In genomic region chr17:42288078-42288984, GRCh38 we compare ENCODE assay signal across 1 cellular context.
A peak's percentile ranks its signal among the peaks of the same experiment; 100 is the strongest.
TF ChIP-seq lines count a peak whose summit lies in the region.

TSS of gene STAT5A (plus strand) at chr17:42288498. CDS start at chr17:42289412, 914 bp downstream.

TF ChIP-seq in HepG2, 621 proteins besides CTCF, POLR2A, EP300 and RAD21 (continued from another document and continues in another):
- TF ChIP-seq, protein P1, sequence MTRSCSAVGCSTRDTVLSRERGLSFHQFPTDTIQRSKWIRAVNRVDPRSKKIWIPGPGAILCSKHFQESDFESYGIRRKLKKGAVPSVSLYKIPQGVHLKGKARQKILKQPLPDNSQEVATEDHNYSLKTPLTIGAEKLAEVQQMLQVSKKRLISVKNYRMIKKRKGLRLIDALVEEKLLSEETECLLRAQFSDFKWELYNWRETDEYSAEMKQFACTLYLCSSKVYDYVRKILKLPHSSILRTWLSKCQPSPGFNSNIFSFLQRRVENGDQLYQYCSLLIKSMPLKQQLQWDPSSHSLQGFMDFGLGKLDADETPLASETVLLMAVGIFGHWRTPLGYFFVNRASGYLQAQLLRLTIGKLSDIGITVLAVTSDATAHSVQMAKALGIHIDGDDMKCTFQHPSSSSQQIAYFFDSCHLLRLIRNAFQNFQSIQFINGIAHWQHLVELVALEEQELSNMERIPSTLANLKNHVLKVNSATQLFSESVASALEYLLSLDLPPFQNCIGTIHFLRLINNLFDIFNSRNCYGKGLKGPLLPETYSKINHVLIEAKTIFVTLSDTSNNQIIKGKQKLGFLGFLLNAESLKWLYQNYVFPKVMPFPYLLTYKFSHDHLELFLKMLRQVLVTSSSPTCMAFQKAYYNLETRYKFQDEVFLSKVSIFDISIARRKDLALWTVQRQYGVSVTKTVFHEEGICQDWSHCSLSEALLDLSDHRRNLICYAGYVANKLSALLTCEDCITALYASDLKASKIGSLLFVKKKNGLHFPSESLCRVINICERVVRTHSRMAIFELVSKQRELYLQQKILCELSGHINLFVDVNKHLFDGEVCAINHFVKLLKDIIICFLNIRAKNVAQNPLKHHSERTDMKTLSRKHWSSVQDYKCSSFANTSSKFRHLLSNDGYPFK (CRISPR knock-in tag; IDR thresholded peaks at IDR 0.05; ENCODE audit: borderline replicate concordance), result 0 out of 2 replicates have a peak, but pooled peaks have one; percentile 21
- peak; percentile 31; the same call in 1 of the 2 replicates for TF ChIP-seq BATF2 (CRISPR knock-in tag; IDR thresholded peaks at IDR 0.05)
- TF ChIP-seq, protein P2, sequence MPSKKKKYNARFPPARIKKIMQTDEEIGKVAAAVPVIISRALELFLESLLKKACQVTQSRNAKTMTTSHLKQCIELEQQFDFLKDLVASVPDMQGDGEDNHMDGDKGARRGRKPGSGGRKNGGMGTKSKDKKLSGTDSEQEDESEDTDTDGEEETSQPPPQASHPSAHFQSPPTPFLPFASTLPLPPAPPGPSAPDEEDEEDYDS (CRISPR knock-in tag; IDR thresholded peaks at IDR 0.05), result no peak
- TF ChIP-seq ZNF263 (CRISPR knock-in tag; IDR thresholded peaks at IDR 0.05), result peak; percentile 68; the same call in 1 of the 2 replicates
- no peak for TF ChIP-seq MZF1 (CRISPR knock-in tag; IDR thresholded peaks at IDR 0.05; ENCODE audit: borderline replicate concordance)
- TF ChIP-seq MBD4 (IDR thresholded peaks at IDR 0.05; ENCODE audit: borderline replicate concordance, low read length), result no peak
- 0 out of 2 replicates have a peak, but pooled peaks have one; percentile 56 for TF ChIP-seq ZNF234 (CRISPR knock-in tag; conservative IDR thresholded peaks at IDR 0.05)
- TF ChIP-seq RFXAP (CRISPR knock-in tag; IDR thresholded peaks at IDR 0.05; ENCODE audit: borderline replicate concordance), result 0 out of 2 replicates have a peak, but pooled peaks have one; percentile 19
- no peak for TF ChIP-seq XRCC5 (optimal IDR thresholded peaks at IDR 0.05; ENCODE audit: low read length)
- TF ChIP-seq, protein P3, sequence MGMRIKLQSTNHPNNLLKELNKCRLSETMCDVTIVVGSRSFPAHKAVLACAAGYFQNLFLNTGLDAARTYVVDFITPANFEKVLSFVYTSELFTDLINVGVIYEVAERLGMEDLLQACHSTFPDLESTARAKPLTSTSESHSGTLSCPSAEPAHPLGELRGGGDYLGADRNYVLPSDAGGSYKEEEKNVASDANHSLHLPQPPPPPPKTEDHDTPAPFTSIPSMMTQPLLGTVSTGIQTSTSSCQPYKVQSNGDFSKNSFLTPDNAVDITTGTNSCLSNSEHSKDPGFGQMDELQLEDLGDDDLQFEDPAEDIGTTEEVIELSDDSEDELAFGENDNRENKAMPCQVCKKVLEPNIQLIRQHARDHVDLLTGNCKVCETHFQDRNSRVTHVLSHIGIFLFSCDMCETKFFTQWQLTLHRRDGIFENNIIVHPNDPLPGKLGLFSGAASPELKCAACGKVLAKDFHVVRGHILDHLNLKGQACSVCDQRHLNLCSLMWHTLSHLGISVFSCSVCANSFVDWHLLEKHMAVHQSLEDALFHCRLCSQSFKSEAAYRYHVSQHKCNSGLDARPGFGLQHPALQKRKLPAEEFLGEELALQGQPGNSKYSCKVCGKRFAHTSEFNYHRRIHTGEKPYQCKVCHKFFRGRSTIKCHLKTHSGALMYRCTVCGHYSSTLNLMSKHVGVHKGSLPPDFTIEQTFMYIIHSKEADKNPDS (CRISPR knock-in tag; IDR thresholded peaks at IDR 0.05), result 0 out of 2 replicates have a peak, but pooled peaks have one; percentile 24
- no peak for TF ChIP-seq U2AF1 (optimal IDR thresholded peaks at IDR 0.05; ENCODE audit: low read depth, low read length)
- TF ChIP-seq SMAD1 (CRISPR knock-in tag; IDR thresholded peaks at IDR 0.05; ENCODE audit: borderline replicate concordance, low read depth), result no peak
- TF ChIP-seq, protein P4, sequence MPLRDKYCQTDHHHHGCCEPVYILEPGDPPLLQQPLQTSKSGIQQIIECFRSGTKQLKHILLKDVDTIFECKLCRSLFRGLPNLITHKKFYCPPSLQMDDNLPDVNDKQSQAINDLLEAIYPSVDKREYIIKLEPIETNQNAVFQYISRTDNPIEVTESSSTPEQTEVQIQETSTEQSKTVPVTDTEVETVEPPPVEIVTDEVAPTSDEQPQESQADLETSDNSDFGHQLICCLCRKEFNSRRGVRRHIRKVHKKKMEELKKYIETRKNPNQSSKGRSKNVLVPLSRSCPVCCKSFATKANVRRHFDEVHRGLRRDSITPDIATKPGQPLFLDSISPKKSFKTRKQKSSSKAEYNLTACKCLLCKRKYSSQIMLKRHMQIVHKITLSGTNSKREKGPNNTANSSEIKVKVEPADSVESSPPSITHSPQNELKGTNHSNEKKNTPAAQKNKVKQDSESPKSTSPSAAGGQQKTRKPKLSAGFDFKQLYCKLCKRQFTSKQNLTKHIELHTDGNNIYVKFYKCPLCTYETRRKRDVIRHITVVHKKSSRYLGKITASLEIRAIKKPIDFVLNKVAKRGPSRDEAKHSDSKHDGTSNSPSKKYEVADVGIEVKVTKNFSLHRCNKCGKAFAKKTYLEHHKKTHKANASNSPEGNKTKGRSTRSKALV (CRISPR knock-in tag; IDR thresholded peaks at IDR 0.05), result peak; percentile 79
- TF ChIP-seq HOXA9 (CRISPR knock-in tag; IDR thresholded peaks at IDR 0.05; ENCODE audit: borderline replicate concordance), result peak; percentile 65; the same call in 1 of the 2 replicates
- no peak for TF ChIP-seq TP53 (CRISPR knock-in tag; conservative IDR thresholded peaks at IDR 0.05)
- TF ChIP-seq FOSL2 (CRISPR knock-in tag; IDR thresholded peaks at IDR 0.05), result no peak
- TF ChIP-seq ZNF589 (CRISPR knock-in tag; conservative IDR thresholded peaks at IDR 0.05), result peak; percentile 71
- no peak for TF ChIP-seq SRSF9 (IDR thresholded peaks at IDR 0.05; ENCODE audit: borderline replicate concordance, insufficient read depth, low read depth, low read length, poor library complexity, severe bottlenecking)
- TF ChIP-seq, protein P5, sequence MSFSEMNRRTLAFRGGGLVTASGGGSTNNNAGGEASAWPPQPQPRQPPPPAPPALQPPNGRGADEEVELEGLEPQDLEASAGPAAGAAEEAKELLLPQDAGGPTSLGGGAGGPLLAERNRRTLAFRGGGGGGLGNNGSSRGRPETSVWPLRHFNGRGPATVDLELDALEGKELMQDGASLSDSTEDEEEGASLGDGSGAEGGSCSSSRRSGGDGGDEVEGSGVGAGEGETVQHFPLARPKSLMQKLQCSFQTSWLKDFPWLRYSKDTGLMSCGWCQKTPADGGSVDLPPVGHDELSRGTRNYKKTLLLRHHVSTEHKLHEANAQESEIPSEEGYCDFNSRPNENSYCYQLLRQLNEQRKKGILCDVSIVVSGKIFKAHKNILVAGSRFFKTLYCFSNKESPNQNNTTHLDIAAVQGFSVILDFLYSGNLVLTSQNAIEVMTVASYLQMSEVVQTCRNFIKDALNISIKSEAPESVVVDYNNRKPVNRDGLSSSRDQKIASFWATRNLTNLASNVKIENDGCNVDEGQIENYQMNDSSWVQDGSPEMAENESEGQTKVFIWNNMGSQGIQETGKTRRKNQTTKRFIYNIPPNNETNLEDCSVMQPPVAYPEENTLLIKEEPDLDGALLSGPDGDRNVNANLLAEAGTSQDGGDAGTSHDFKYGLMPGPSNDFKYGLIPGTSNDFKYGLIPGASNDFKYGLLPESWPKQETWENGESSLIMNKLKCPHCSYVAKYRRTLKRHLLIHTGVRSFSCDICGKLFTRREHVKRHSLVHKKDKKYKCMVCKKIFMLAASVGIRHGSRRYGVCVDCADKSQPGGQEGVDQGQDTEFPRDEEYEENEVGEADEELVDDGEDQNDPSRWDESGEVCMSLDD (CRISPR knock-in tag; IDR thresholded peaks at IDR 0.05; ENCODE audit: borderline replicate concordance), result no peak
- no peak for TF ChIP-seq ZNF382 (CRISPR knock-in tag; IDR thresholded peaks at IDR 0.05; ENCODE audit: borderline replicate concordance)
- no peak for TF ChIP-seq GPBP1L1 (CRISPR knock-in tag; IDR thresholded peaks at IDR 0.05)
- peak; percentile 5; the same call in 1 of the 2 replicates for TF ChIP-seq TFDP1 (CRISPR knock-in tag; IDR thresholded peaks at IDR 0.05; ENCODE audit: borderline replicate concordance)
- 0 out of 2 replicates have a peak, but pooled peaks have one; percentile 37 for TF ChIP-seq RBFOX2 (IDR thresholded peaks at IDR 0.05; ENCODE audit: low read depth, low read length)
- TF ChIP-seq CREM (IDR thresholded peaks at IDR 0.05), result no peak
- no peak for TF ChIP-seq CREM (CRISPR knock-in tag; IDR thresholded peaks at IDR 0.05)
- no peak for TF ChIP-seq NFIB (CRISPR knock-in tag; IDR thresholded peaks at IDR 0.05; ENCODE audit: borderline replicate concordance)
- TF ChIP-seq ZNF274 (CRISPR knock-in tag; IDR thresholded peaks at IDR 0.05), result no peak
- no peak for TF ChIP-seq ZNF720 (CRISPR knock-in tag; IDR thresholded peaks at IDR 0.05)
- no peak for TF ChIP-seq ZHX2 (IDR thresholded peaks at IDR 0.05; ENCODE audit: low read depth)
- no peak for TF ChIP-seq ZHX2 (CRISPR knock-in tag; IDR thresholded peaks at IDR 0.05; ENCODE audit: borderline replicate concordance)
- TF ChIP-seq SPEN (CRISPR knock-in tag; IDR thresholded peaks at IDR 0.05; ENCODE audit: low read depth), result no peak
- no peak for TF ChIP-seq STAT6 (CRISPR knock-in tag; IDR thresholded peaks at IDR 0.05; ENCODE audit: borderline replicate concordance)
